Comparison of ENCODE assay signal across 1 cellular context in the genomic region with DNA sequence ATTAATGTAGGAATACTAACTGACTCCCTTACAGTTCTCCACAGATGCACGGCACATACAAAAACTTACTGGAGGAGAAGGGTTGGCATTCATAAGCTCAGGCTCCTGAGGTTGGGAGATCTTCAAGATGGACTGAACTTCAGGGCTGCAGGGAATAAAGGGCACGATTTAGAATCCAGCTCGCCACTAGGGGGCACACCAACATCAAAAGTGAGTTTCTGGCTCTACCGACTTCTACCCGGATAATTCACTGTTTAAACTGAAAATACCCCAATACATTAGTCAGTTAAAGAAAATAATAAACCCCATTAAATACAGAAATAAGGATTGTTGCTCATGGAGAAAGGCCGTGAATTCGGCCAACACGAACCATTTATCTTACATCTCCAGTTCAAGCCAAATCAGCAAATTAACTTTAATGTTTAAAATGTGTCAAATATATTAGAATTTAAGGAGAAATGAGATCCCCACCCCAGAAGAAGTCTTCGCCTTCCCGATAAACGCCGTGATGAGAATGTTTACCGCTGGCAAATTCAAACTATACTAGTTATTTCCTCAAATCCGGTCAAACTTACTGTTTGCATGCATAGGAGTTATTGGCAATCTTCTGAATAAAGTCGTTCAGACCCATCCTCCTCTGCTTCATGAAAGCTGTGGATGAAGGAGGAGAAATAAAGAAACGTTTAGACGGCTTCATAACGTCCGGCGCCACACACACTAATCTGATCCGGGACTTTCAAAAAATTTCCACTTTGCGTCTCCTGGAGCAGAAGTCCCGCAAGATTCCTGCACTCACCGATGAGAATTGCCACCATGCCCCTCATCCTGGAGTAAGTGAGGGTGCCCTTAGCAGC.
A peak's percentile ranks its signal among the peaks of the same experiment; 100 is the strongest.
TF ChIP-seq lines count a peak whose summit lies in the region.

No MANE protein-coding gene starts in this region.

TF ChIP-seq in HepG2, 621 proteins besides CTCF, POLR2A, EP300 and RAD21 (continued from another document and continues in another):
- TF ChIP-seq MBD4 (IDR thresholded peaks at IDR 0.05; ENCODE audit: borderline replicate concordance, low read length) (no peak), ZNF652 (CRISPR knock-in tag; IDR thresholded peaks at IDR 0.05; ENCODE audit: borderline replicate concordance, low read depth) (no peak), ZSCAN30 (CRISPR knock-in tag; IDR thresholded peaks at IDR 0.05) (no peak), NCOA5 (CRISPR knock-in tag; IDR thresholded peaks at IDR 0.05) (no peak), MAZ (IDR thresholded peaks at IDR 0.05; ENCODE audit: borderline replicate concordance, low read depth, low read length) (no peak), MAZ (CRISPR knock-in tag; IDR thresholded peaks at IDR 0.05; ENCODE audit: low read depth) (no peak), TCF7 (IDR thresholded peaks at IDR 0.05; ENCODE audit: low read depth) (no peak), NBN (conservative IDR thresholded peaks at IDR 0.05) (no peak), WIZ (CRISPR knock-in tag; IDR thresholded peaks at IDR 0.05) (no peak), TEAD2 (CRISPR knock-in tag; IDR thresholded peaks at IDR 0.05) (no peak), ZNF614 (CRISPR knock-in tag; IDR thresholded peaks at IDR 0.05; ENCODE audit: borderline replicate concordance) (peak; percentile 25; the same call in 1 of the 2 replicates), CREM (IDR thresholded peaks at IDR 0.05) (no peak), CREM (CRISPR knock-in tag; IDR thresholded peaks at IDR 0.05) (no peak), ZNF124 (CRISPR knock-in tag; IDR thresholded peaks at IDR 0.05) (no peak), ZNF547 (CRISPR knock-in tag; IDR thresholded peaks at IDR 0.05) (no peak), ETV5 (CRISPR knock-in tag; IDR thresholded peaks at IDR 0.05; ENCODE audit: borderline replicate concordance) (no peak), JARID2 (CRISPR knock-in tag; IDR thresholded peaks at IDR 0.05; ENCODE audit: insufficient replicate concordance) (no peak), ZNF3 (CRISPR knock-in tag; IDR thresholded peaks at IDR 0.05) (no peak), ZNF354B (CRISPR knock-in tag; IDR thresholded peaks at IDR 0.05) (no peak), MBNL3 (CRISPR knock-in tag; conservative IDR thresholded peaks at IDR 0.05) (no peak), ZMYM3 (CRISPR knock-in tag; IDR thresholded peaks at IDR 0.05) (no peak), RXRB (CRISPR knock-in tag; IDR thresholded peaks at IDR 0.05; ENCODE audit: borderline replicate concordance) (no peak; the same call in 1 of the 2 replicates), KLF12 (CRISPR knock-in tag; IDR thresholded peaks at IDR 0.05; ENCODE audit: borderline replicate concordance) (no peak), MYC (CRISPR knock-in tag; IDR thresholded peaks at IDR 0.05; ENCODE audit: borderline replicate concordance) (no peak), PHF5A (CRISPR knock-in tag; IDR thresholded peaks at IDR 0.05; ENCODE audit: low read depth, unreplicated experiment) (no peak), DNMT3B (CRISPR knock-in tag; conservative IDR thresholded peaks at IDR 0.05) (no peak), ZFP1 (CRISPR knock-in tag; IDR thresholded peaks at IDR 0.05) (no peak), GLI4 (CRISPR knock-in tag; IDR thresholded peaks at IDR 0.05; ENCODE audit: borderline replicate concordance) (no peak), SETDB1 (CRISPR knock-in tag; IDR thresholded peaks at IDR 0.05; ENCODE audit: borderline replicate concordance) (no peak), HOXD1 (CRISPR knock-in tag; IDR thresholded peaks at IDR 0.05) (no peak), GPN1 (CRISPR knock-in tag; IDR thresholded peaks at IDR 0.05; ENCODE audit: borderline replicate concordance) (no peak; the same call in 1 of the 2 replicates), FOXJ3 (CRISPR knock-in tag; IDR thresholded peaks at IDR 0.05; ENCODE audit: borderline replicate concordance) (no peak), ZNF563 (CRISPR knock-in tag; IDR thresholded peaks at IDR 0.05) (no peak), KAT8 (CRISPR knock-in tag; IDR thresholded peaks at IDR 0.05) (no peak; the same call in 1 of the 2 replicates), ZNF17 (CRISPR knock-in tag; IDR thresholded peaks at IDR 0.05) (no peak), JUN (CRISPR knock-in tag; IDR thresholded peaks at IDR 0.05) (no peak), MLLT10 (CRISPR knock-in tag; IDR thresholded peaks at IDR 0.05) (0 out of 2 replicates have a peak, but pooled peaks have one; percentile 42), SAFB2 (CRISPR knock-in tag; IDR thresholded peaks at IDR 0.05; ENCODE audit: borderline replicate concordance, low read depth) (0 out of 2 replicates have a peak, but pooled peaks have one; percentile 19), REPIN1 (CRISPR knock-in tag; IDR thresholded peaks at IDR 0.05; ENCODE audit: borderline replicate concordance, low read depth) (no peak), TGIF2 (CRISPR knock-in tag; IDR thresholded peaks at IDR 0.05) (0 out of 2 replicates have a peak, but pooled peaks have one; percentile 5), SIN3B (IDR thresholded peaks at IDR 0.05; ENCODE audit: low read length) (no peak), AGO2 (optimal IDR thresholded peaks at IDR 0.05; ENCODE audit: low read depth, low read length) (no peak)
- TF ChIP-seq, protein P1, sequence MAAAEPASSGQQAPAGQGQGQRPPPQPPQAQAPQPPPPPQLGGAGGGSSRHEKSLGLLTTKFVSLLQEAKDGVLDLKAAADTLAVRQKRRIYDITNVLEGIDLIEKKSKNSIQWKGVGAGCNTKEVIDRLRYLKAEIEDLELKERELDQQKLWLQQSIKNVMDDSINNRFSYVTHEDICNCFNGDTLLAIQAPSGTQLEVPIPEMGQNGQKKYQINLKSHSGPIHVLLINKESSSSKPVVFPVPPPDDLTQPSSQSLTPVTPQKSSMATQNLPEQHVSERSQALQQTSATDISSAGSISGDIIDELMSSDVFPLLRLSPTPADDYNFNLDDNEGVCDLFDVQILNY (CRISPR knock-in tag; conservative IDR thresholded peaks at IDR 0.05) = no peak
- TF ChIP-seq, protein P2, sequence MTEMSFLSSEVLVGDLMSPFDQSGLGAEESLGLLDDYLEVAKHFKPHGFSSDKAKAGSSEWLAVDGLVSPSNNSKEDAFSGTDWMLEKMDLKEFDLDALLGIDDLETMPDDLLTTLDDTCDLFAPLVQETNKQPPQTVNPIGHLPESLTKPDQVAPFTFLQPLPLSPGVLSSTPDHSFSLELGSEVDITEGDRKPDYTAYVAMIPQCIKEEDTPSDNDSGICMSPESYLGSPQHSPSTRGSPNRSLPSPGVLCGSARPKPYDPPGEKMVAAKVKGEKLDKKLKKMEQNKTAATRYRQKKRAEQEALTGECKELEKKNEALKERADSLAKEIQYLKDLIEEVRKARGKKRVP (CRISPR knock-in tag; IDR thresholded peaks at IDR 0.05) = no peak
- TF ChIP-seq, protein P3, sequence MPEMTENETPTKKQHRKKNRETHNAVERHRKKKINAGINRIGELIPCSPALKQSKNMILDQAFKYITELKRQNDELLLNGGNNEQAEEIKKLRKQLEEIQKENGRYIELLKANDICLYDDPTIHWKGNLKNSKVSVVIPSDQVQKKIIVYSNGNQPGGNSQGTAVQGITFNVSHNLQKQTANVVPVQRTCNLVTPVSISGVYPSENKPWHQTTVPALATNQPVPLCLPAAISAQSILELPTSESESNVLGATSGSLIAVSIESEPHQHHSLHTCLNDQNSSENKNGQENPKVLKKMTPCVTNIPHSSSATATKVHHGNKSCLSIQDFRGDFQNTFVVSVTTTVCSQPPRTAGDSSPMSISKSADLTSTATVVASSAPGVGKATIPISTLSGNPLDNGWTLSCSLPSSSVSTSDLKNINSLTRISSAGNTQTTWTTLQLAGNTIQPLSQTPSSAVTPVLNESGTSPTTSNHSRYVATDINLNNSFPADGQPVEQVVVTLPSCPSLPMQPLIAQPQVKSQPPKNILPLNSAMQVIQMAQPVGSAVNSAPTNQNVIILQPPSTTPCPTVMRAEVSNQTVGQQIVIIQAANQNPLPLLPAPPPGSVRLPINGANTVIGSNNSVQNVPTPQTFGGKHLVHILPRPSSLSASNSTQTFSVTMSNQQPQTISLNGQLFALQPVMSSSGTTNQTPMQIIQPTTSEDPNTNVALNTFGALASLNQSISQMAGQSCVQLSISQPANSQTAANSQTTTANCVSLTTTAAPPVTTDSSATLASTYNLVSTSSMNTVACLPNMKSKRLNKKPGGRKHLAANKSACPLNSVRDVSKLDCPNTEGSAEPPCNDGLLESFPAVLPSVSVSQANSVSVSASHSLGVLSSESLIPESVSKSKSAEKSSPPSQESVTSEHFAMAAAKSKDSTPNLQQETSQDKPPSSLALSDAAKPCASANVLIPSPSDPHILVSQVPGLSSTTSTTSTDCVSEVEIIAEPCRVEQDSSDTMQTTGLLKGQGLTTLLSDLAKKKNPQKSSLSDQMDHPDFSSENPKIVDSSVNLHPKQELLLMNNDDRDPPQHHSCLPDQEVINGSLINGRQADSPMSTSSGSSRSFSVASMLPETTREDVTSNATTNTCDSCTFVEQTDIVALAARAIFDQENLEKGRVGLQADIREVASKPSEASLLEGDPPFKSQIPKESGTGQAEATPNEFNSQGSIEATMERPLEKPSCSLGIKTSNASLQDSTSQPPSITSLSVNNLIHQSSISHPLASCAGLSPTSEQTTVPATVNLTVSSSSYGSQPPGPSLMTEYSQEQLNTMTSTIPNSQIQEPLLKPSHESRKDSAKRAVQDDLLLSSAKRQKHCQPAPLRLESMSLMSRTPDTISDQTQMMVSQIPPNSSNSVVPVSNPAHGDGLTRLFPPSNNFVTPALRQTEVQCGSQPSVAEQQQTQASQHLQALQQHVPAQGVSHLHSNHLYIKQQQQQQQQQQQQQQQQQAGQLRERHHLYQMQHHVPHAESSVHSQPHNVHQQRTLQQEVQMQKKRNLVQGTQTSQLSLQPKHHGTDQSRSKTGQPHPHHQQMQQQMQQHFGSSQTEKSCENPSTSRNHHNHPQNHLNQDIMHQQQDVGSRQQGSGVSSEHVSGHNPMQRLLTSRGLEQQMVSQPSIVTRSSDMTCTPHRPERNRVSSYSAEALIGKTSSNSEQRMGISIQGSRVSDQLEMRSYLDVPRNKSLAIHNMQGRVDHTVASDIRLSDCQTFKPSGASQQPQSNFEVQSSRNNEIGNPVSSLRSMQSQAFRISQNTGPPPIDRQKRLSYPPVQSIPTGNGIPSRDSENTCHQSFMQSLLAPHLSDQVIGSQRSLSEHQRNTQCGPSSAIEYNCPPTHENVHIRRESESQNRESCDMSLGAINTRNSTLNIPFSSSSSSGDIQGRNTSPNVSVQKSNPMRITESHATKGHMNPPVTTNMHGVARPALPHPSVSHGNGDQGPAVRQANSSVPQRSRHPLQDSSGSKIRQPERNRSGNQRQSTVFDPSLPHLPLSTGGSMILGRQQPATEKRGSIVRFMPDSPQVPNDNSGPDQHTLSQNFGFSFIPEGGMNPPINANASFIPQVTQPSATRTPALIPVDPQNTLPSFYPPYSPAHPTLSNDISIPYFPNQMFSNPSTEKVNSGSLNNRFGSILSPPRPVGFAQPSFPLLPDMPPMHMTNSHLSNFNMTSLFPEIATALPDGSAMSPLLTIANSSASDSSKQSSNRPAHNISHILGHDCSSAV (CRISPR knock-in tag; IDR thresholded peaks at IDR 0.05; ENCODE audit: borderline replicate concordance) = no peak
- TF ChIP-seq, protein P4, sequence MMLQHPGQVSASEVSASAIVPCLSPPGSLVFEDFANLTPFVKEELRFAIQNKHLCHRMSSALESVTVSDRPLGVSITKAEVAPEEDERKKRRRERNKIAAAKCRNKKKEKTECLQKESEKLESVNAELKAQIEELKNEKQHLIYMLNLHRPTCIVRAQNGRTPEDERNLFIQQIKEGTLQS (CRISPR knock-in tag; IDR thresholded peaks at IDR 0.05) = no peak
- TF ChIP-seq, protein P5, sequence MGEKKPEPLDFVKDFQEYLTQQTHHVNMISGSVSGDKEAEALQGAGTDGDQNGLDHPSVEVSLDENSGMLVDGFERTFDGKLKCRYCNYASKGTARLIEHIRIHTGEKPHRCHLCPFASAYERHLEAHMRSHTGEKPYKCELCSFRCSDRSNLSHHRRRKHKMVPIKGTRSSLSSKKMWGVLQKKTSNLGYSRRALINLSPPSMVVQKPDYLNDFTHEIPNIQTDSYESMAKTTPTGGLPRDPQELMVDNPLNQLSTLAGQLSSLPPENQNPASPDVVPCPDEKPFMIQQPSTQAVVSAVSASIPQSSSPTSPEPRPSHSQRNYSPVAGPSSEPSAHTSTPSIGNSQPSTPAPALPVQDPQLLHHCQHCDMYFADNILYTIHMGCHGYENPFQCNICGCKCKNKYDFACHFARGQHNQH (CRISPR knock-in tag; IDR thresholded peaks at IDR 0.05) = peak; percentile 24; the same call in 1 of the 2 replicates
- TF ChIP-seq, protein P6, sequence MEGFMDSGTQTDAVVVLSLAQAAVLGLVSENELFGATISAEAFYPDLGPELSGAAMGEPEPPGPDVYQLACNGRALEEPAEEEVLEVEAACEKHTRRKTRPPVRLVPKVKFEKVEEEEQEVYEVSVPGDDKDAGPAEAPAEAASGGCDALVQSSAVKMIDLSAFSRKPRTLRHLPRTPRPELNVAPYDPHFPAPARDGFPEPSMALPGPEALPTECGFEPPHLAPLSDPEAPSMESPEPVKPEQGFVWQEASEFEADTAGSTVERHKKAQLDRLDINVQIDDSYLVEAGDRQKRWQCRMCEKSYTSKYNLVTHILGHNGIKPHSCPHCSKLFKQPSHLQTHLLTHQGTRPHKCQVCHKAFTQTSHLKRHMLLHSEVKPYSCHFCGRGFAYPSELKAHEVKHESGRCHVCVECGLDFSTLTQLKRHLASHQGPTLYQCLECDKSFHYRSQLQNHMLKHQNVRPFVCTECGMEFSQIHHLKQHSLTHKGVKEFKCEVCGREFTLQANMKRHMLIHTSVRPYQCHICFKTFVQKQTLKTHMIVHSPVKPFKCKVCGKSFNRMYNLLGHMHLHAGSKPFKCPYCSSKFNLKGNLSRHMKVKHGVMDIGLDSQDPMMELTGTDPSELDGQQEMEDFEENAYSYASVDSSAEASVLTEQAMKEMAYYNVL (CRISPR knock-in tag; IDR thresholded peaks at IDR 0.05; ENCODE audit: borderline replicate concordance) = no peak
- TF ChIP-seq, protein P7, sequence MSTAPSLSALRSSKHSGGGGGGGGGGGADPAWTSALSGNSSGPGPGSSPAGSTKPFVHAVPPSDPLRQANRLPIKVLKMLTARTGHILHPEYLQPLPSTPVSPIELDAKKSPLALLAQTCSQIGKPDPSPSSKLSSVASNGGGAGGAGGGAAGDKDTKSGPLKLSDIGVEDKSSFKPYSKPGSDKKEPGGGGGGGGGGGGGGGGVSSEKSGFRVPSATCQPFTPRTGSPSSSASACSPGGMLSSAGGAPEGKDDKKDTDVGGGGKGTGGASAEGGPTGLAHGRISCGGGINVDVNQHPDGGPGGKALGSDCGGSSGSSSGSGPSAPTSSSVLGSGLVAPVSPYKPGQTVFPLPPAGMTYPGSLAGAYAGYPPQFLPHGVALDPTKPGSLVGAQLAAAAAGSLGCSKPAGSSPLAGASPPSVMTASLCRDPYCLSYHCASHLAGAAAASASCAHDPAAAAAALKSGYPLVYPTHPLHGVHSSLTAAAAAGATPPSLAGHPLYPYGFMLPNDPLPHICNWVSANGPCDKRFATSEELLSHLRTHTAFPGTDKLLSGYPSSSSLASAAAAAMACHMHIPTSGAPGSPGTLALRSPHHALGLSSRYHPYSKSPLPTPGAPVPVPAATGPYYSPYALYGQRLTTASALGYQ (CRISPR knock-in tag; IDR thresholded peaks at IDR 0.05) = no peak
- TF ChIP-seq, protein P8, sequence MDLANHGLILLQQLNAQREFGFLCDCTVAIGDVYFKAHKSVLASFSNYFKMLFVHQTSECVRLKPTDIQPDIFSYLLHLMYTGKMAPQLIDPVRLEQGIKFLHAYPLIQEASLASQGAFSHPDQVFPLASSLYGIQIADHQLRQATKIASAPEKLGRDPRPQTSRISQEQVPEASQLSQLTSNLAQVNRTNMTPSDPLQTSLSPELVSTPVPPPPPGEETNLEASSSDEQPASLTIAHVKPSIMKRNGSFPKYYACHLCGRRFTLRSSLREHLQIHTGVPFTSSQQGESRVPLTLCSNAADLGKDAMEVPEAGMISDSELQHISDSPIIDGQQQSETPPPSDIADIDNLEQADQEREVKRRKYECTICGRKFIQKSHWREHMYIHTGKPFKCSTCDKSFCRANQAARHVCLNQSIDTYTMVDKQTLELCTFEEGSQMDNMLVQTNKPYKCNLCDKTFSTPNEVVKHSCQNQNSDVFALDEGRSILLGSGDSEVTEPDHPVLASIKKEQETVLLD (CRISPR knock-in tag; IDR thresholded peaks at IDR 0.05; ENCODE audit: low read depth) = no peak
